6 cellular contexts compared by ENCODE assay signal in genomic region chr9:4584636-4585035, GRCh38.
"Had no signal": no experiment of that assay in that cellular context is flagged by ENCODE, and none has a peak within 500 bp of the region (broad histone marks: within the 10 kb centered on the region; RNA-seq: fewer than 3 reads in every experiment).

No MANE protein-coding gene starts in this region.

- H3K4me3 ChIP-seq: GM23338 had no signal

- H2AFZ ChIP-seq: GM23338 had no signal

- DNase-seq: H9, HCEC 1CT had no signal

- FAIRE-seq: H1, H54, HTR-8/SVneo had no signal

- H3K4me2 ChIP-seq: GM23338 had no signal

- ATAC-seq: GM23338 had no signal
